ENCODE assay signal across 7 cellular contexts in genomic region chr17:65077671-65078070, GRCh38. TPM values are rescaled to one million over a fixed set of nuclear protein-coding genes. Genes with fewer than 3 reads are reported as not detected.
A peak's percentile ranks its signal among the peaks of the same experiment; 100 is the strongest.
DNase-seq lines count a peak whose midpoint lies in the region; TF ChIP-seq lines count a peak whose summit lies in the region.
"Not testable (repeated sequence)": the region's sequence is repeated elsewhere in the genome, so short reads cannot be mapped to it uniquely, and the experiment has no call there.
"Had no signal": no experiment of that assay in that cellular context is flagged by ENCODE, and none has a peak within 500 bp of the region (broad histone marks: within the 10 kb centered on the region; RNA-seq: fewer than 3 reads in every experiment).

No MANE protein-coding gene starts in this region.

- H3K27ac ChIP-seq in SJSA1 (peak overlapping the region; percentile 76), colonic mucosa (peak overlapping the region; percentile 55), mesodermal cell (ENCODE audit: low read depth, low read length, severe bottlenecking) (peak overlapping the region; percentile 68), smooth muscle cell (ENCODE audit: low read depth) (peak overlapping the region; percentile 57)

- H3K9me3 ChIP-seq in SJSA1 (replicated peaks); colonic mucosa; mesodermal cell (ENCODE audit: control insufficient read depth, low read length); smooth muscle cell (replicated peaks; ENCODE audit: low read depth): not testable (repeated sequence)

- peak overlapping the region; percentile 71 for H3K4me2 ChIP-seq in smooth muscle cell

- H3K79me2 ChIP-seq in smooth muscle cell (ENCODE audit: low read depth), result not testable (repeated sequence)

- H2AFZ ChIP-seq in smooth muscle cell (ENCODE audit: low read depth), result not testable (repeated sequence)

- H3F3A ChIP-seq in smooth muscle cell (ENCODE audit: low read depth), result peaks cover 14% of the 10 kb centered on the region

- not testable (repeated sequence) for H3K36me3 ChIP-seq in SJSA1; colonic mucosa; mesodermal cell (ENCODE audit: control insufficient read depth, insufficient read depth, low read length); smooth muscle cell (ENCODE audit: low read depth)

- TF ChIP-seq CTCF in AG10803 (conservative IDR thresholded peaks at IDR 0.05; ENCODE audit: low read length); HFFc6 (IDR thresholded peaks at IDR 0.05); colonic mucosa (IDR thresholded peaks at IDR 0.05); smooth muscle cell (IDR thresholded peaks at IDR 0.05; ENCODE audit: borderline replicate concordance, insufficient read depth, poor library complexity, severe bottlenecking): not testable (repeated sequence)

- H3K9me3 Mint-ChIP-seq in HFFc6, result not testable (repeated sequence)

- H3K27me3 Mint-ChIP-seq in HFFc6 (ENCODE audit: insufficient read depth), result not testable (repeated sequence)

- H3K4me1 ChIP-seq in SJSA1 (replicated peaks) (peaks cover 60% of the 10 kb centered on the region), mesodermal cell (ENCODE audit: control insufficient read depth, insufficient read depth, low read length, poor library complexity, severe bottlenecking) (peaks cover 35% of the 10 kb centered on the region)
- H3K4me1 ChIP-seq in colonic mucosa; smooth muscle cell (ENCODE audit: low read depth): not testable (repeated sequence)

- 80 to 96% methylated on average over 3 to 4 of the region's 8 CpGs for WGBS in mesodermal cell (ENCODE audit: insufficient coverage in 2 of 2), 2 experiments
- 69% methylated on average over 8 of the region's 8 CpGs for WGBS in smooth muscle cell (ENCODE audit: low lambda C conversion rate)

- H3K27ac Mint-ChIP-seq in HFFc6, result peak overlapping the region; percentile 80; the same call in 1 of the 2 replicates

- H3K4me3 Mint-ChIP-seq in HFFc6, result not testable (repeated sequence)

- H3K9ac ChIP-seq in colonic mucosa (ENCODE audit: low read depth in 2 of 2, low read length in 2 of 2); smooth muscle cell (ENCODE audit: low read depth): not testable (repeated sequence)

- H3K36me3 Mint-ChIP-seq in HFFc6 (ENCODE audit: low read depth), result not testable (repeated sequence)

- peaks cover 45% of the 10 kb centered on the region for H3K4me1 Mint-ChIP-seq in HFFc6 (ENCODE audit: low read depth)

- H4K20me1 ChIP-seq in smooth muscle cell (ENCODE audit: low read depth), result not testable (repeated sequence)

- not testable (repeated sequence) for H3K4me3 ChIP-seq in AG10803 (ENCODE audit: low read length); SJSA1; colonic mucosa; mesodermal cell (ENCODE audit: extremely low read depth, insufficient read depth, low read length, poor library complexity, severe bottlenecking); smooth muscle cell

- H3K27me3 ChIP-seq in SJSA1 (replicated peaks); colonic mucosa; smooth muscle cell (ENCODE audit: low read depth): not testable (repeated sequence)

- DNase-seq in AG10803 (ENCODE audit: low read depth) (peak; percentile 50), SJSA1 (ENCODE audit: low read depth in 1 of 2, low spot score in 2 of 2) (peak; percentile 69 to 72)
- not testable (repeated sequence) for DNase-seq in HFFc6; colonic mucosa; smooth muscle cell (lab: John Stamatoyannopoulos, UW; ENCODE audit: unreplicated experiment)

- intact Hi-C loops in colonic mucosa (cut with DNase I), result not testable (repeated sequence)

RNA-seq across cellular contexts. Expression of gene GNA13, which starts 21.1 kb away (rescaled TPM):
- total RNA-seq in HFFc6 (2021; fragmentation: NEBNext Ultra II Directional; extraction: Animal tissue kit (Norgen Biotek cat#: 25700)), result 10 to 100 TPM; 23.3 to 31.8 (median 27.9) TPM
- 102 and 118 TPM in 2 replicates for total RNA-seq in SJSA1 (2014; rRNA removed; shearing (Covaris generic))
- 10 to 100 TPM; 54.8 to 91.4 TPM for total RNA-seq in colonic mucosa
- 57.9 TPM for polyA plus RNA-seq in mesodermal cell (2013, experiment 1 of 2)
- polyA plus RNA-seq in mesodermal cell (2013, experiment 2 of 2), result 58.8 TPM
- total RNA-seq in smooth muscle cell, result 87.2 and 111 TPM in 2 replicates
- polyA plus RNA-seq in smooth muscle cell, result 21.5 and 25.8 TPM in 2 replicates

RNA-seq across cellular contexts. Expression of gene RGS9, which starts 59.5 kb away (rescaled TPM):
- under 1 TPM; 0.31 to 0.97 (median 0.42) TPM for total RNA-seq in HFFc6 (2021; fragmentation: NEBNext Ultra II Directional; extraction: Animal tissue kit (Norgen Biotek cat#: 25700))
- total RNA-seq in SJSA1 (2014; rRNA removed; shearing (Covaris generic)), result 9.2 and 11.2 TPM in 2 replicates
- total RNA-seq in colonic mucosa (1 to 10 TPM; 7.4 to 9.9 TPM), smooth muscle cell (15.6 and 16.3 TPM in 2 replicates)
- 11.4 TPM for polyA plus RNA-seq in mesodermal cell (2013, experiment 1 of 2)
- polyA plus RNA-seq in mesodermal cell (2013, experiment 2 of 2), result 13.4 TPM
- polyA plus RNA-seq in smooth muscle cell, result 18.8 and 20.4 TPM in 2 replicates
- polyA plus RNA-seq: CD14-positive monocyte had no signal
